ENCODE assay signal across 10 cellular contexts in genomic region chr7:80883188-80884025, GRCh38. TPM values are rescaled to one million over a fixed set of nuclear protein-coding genes. Genes with fewer than 3 reads are reported as not detected.
DNase-seq lines count a peak whose midpoint lies in the region; ATAC-seq and TF ChIP-seq lines count a peak whose summit lies in the region.
"Had no signal": no experiment of that assay in that cellular context is flagged by ENCODE, and none has a peak within 500 bp of the region (broad histone marks: within the 10 kb centered on the region; RNA-seq: fewer than 3 reads in every experiment).

No MANE protein-coding gene starts in this region.

- peaks cover 21% of the 10 kb centered on the region for H3K79me1 ChIP-seq in trophoblast cell (ENCODE audit: low read length)

- CTCF ChIA-PET in PC-9 (lab: Charles Lee) (no interaction called here), OCI-LY7 (lab: Charles Lee; ENCODE audit: unreplicated experiment) (no interaction called here)

- H3K9me2 ChIP-seq in PC-9 (ENCODE audit: insufficient read depth), result no peaks in the 10 kb centered on the region; the same call in 1 of the 2 replicates
- no peaks in the 10 kb centered on the region for H3K9me2 ChIP-seq in OCI-LY7 (ENCODE audit: insufficient read depth, low read length)

- H2BK12ac ChIP-seq in trophoblast cell (ENCODE audit: low read length), result no peak overlapping the region

- no peak overlapping the region for H4K12ac ChIP-seq in trophoblast cell (ENCODE audit: low read depth, low read length)

- no peaks in the 10 kb centered on the region for H3K27me3 ChIP-seq in PC-9 (ENCODE audit: insufficient read depth, low read depth)
- H3K27me3 ChIP-seq in trophoblast cell (ENCODE audit: insufficient read depth, low read length), result no peaks in the 10 kb centered on the region

- H3K9ac ChIP-seq in trophoblast cell (ENCODE audit: low read length), result no peak overlapping the region

- H2AK5ac ChIP-seq in trophoblast cell (ENCODE audit: low read length), result no peak overlapping the region

- peak overlapping the region; percentile 60 for H4K8ac ChIP-seq in trophoblast cell (ENCODE audit: low read depth, low read length)

- H3K27ac ChIP-seq in PC-9, result peak overlapping the region; percentile 82
- peak overlapping the region; percentile 95 for H3K27ac ChIP-seq in trophoblast cell (ENCODE audit: low read depth, low read length)
- no peak overlapping the region for H3K27ac ChIP-seq in OCI-LY7 (ENCODE audit: low read depth, low read length, poor library complexity, severe bottlenecking)

- no peak for TF ChIP-seq CTCF in PC-9 (conservative IDR thresholded peaks at IDR 0.05)
- TF ChIP-seq CTCF in fibroblast of mammary gland (conservative IDR thresholded peaks at IDR 0.05; ENCODE audit: control insufficient read depth, insufficient read depth, low read depth, low read length), result no peak
- TF ChIP-seq CTCF in OCI-LY7 (conservative IDR thresholded peaks at IDR 0.05; ENCODE audit: low read length), result no peak

- peak overlapping the region; percentile 52 for H3K4me2 ChIP-seq in PC-9
- H3K4me2 ChIP-seq in trophoblast cell (ENCODE audit: low read length), result no peak overlapping the region
- no peak overlapping the region for H3K4me2 ChIP-seq in OCI-LY7 (ENCODE audit: low read length)

- H2AFZ ChIP-seq in PC-9 (no peak overlapping the region), trophoblast cell (ENCODE audit: insufficient read depth, low read length, poor library complexity) (no peak overlapping the region), OCI-LY7 (ENCODE audit: low read length) (no peak overlapping the region)

- no peaks in the 10 kb centered on the region for H4K20me1 ChIP-seq in PC-9 (ENCODE audit: insufficient read depth)
- H4K20me1 ChIP-seq in OCI-LY7 (ENCODE audit: insufficient read depth, low read length), result no peaks in the 10 kb centered on the region

- ATAC-seq in HG03439 (IDR thresholded peaks at IDR 0.05; ENCODE audit: unreplicated experiment) (no peak), HG03457 (IDR thresholded peaks at IDR 0.05; ENCODE audit: unreplicated experiment) (no peak), HG02973 (IDR thresholded peaks at IDR 0.05; ENCODE audit: unreplicated experiment) (no peak)

- intact Hi-C loops in PC-9 (cut with micrococcal nuclease; ENCODE audit: unreplicated experiment) (loop anchor here (1.0 kb wide), 3 partner anchors 36 to 161 kb away; partner anchors contain the start of gene SEMA3C), OCI-LY7 (cut with micrococcal nuclease; ENCODE audit: unreplicated experiment) (no loop called here)

- peak overlapping the region; percentile 74 for H3K14ac ChIP-seq in trophoblast cell (ENCODE audit: low read length)

- H3K4me1 ChIP-seq in PC-9 (replicated peaks; ENCODE audit: insufficient read depth) (peaks cover 32% of the 10 kb centered on the region), trophoblast cell (ENCODE audit: control insufficient read depth in 1 of 2, insufficient read depth in 2 of 2, low read length in 2 of 2) (peaks cover 7 to 8% of the 10 kb centered on the region in 2 experiments), OCI-LY7 (ENCODE audit: insufficient read depth, low read length, poor library complexity, severe bottlenecking) (no peaks in the 10 kb centered on the region)

- H3K36me3 ChIP-seq in PC-9 (ENCODE audit: low read depth) (0 out of 2 replicates have a peak, but pooled peaks cover 6% of the 10 kb centered on the region), trophoblast cell (ENCODE audit: control insufficient read depth in 1 of 2, insufficient read depth in 2 of 2, low read length in 2 of 2) (peaks cover 3% of the 10 kb centered on the region in 2 experiments), OCI-LY7 (ENCODE audit: insufficient read depth, low read length) (no peaks in the 10 kb centered on the region)

- no peak overlapping the region for H3K23ac ChIP-seq in trophoblast cell (ENCODE audit: low read length)

- in situ Hi-C loops in Caki2 (cut with HindIII; ENCODE audit: low pct_unique_long_range_greater_than_20kb, low sequenced_read_pairs), result no loop called here

- H3K9me3 ChIP-seq in PC-9 (ENCODE audit: insufficient read depth, low read depth) (no peaks in the 10 kb centered on the region; the same call in 1 of the 2 replicates), trophoblast cell (ENCODE audit: insufficient read depth, low read depth, low read length) (no peaks in the 10 kb centered on the region), OCI-LY7 (ENCODE audit: low read length) (no peaks in the 10 kb centered on the region)

- no CpG with 5 or more reads among the region's 2 CpGs for WGBS in trophoblast cell (ENCODE audit: extremely low coverage, insufficient coverage, insufficient read length)

- BruUV-seq in PC-9 (replicated peaks; lab: Mats Ljungman, UMichigan) (no TSS peak), OCI-LY7 (replicated peaks; lab: Mats Ljungman, UMichigan) (no TSS peak)

- DNase-seq in Caki2 (ENCODE audit: low read depth) (peak; percentile 92), PC-9 (peak; percentile 66 to 99), fibroblast of mammary gland (ENCODE audit: low read depth) (peak; percentile 99), trophoblast cell (peak; percentile 96 to 100), OCI-LY7 (ENCODE audit: low spot score) (no peak)
- DNase-seq: activated effector memory CD4-positive, alpha-beta T cell treated with anti-CD3 and anti-CD28 coated beads, Interleukin-2, amount 50 U/mL, for 16 hours; MM.1S had no signal

- H4K91ac ChIP-seq in trophoblast cell (ENCODE audit: low read depth, low read length), result peak overlapping the region; percentile 80

- H2BK5ac ChIP-seq in trophoblast cell (ENCODE audit: low read depth, low read length, poor library complexity), result peak overlapping the region; percentile 91

- H3F3A ChIP-seq in PC-9 (ENCODE audit: insufficient read depth, low read depth), result peaks cover 23% of the 10 kb centered on the region

- H3K4ac ChIP-seq in trophoblast cell (ENCODE audit: low read depth, low read length), result no peak overlapping the region

- H3K4me3 ChIP-seq in PC-9 (no peak overlapping the region), fibroblast of mammary gland (ENCODE audit: control insufficient read depth, low read depth, low read length) (no peak overlapping the region), trophoblast cell (ENCODE audit: low read depth, low read length) (no peak overlapping the region), OCI-LY7 (ENCODE audit: low read depth, low read length, poor library complexity, severe bottlenecking) (no peak overlapping the region)

- H2BK120ac ChIP-seq in trophoblast cell (ENCODE audit: insufficient read depth, low read length, poor library complexity), result peak overlapping the region; percentile 91

- POLR2A ChIA-PET in PC-9 (lab: Charles Lee; ENCODE audit: unreplicated experiment), result interaction anchor here (0.5 kb wide), 1 partner anchor 34 kb away, joined by 4 read pairs; no protein-coding TSS in a partner anchor
- POLR2A ChIA-PET in OCI-LY7 (lab: Charles Lee), result no interaction called here

- no peak overlapping the region for H3K18ac ChIP-seq in trophoblast cell (ENCODE audit: low read length)

- H3K79me2 ChIP-seq in PC-9 (ENCODE audit: low read depth) (no peaks in the 10 kb centered on the region), trophoblast cell (ENCODE audit: control insufficient read depth, insufficient read depth, low read length, poor library complexity) (no peaks in the 10 kb centered on the region), OCI-LY7 (ENCODE audit: insufficient read depth, low read depth, low read length) (no peaks in the 10 kb centered on the region)

RNA-seq across cellular contexts. Expression of gene SEMA3C, which starts 35.4 kb away (rescaled TPM):
- total RNA-seq in Caki2 (2014; rRNA removed; shearing (Covaris generic); ENCODE audit: low replicate concordance), result 49.8 and 69.8 TPM in 2 replicates
- total RNA-seq in PC-9 (2021), result 19.9 and 20.9 TPM in 2 replicates
- polyA plus RNA-seq in trophoblast cell (2013), result 53.7 and 55.6 TPM in 2 replicates
- total RNA-seq in OCI-LY7 (2014; rRNA removed; shearing (Covaris generic)), result not detected in 2 replicates
- not detected in 2 replicates for total RNA-seq in OCI-LY7 (2022)

Comparison
In these comparisons a context has a peak if more than half of its experiments do, and no peak if none do; other contexts are left out.
1. RNA of gene SEMA3C, which starts 35.4 kb away (total RNA-seq): 49.8 to 69.8 TPM in Caki2 and 19.9 to 20.9 TPM in PC-9; not detected in OCI-LY7; every median in the first group is over 10 times any median in the second.